17 cellular contexts compared by ENCODE assay signal in genomic region chrX:72080800-72081199, GRCh38.
"Had no signal": no experiment of that assay in that cellular context is flagged by ENCODE, and none has a peak within 500 bp of the region (broad histone marks: within the 10 kb centered on the region; RNA-seq: fewer than 3 reads in every experiment).

No MANE protein-coding gene starts in this region.

- H3K4me1 ChIP-seq: body of pancreas, esophagus squamous epithelium, pancreas, transverse colon had no signal

- H3K9me3 ChIP-seq: body of pancreas, esophagus squamous epithelium, pancreas, transverse colon had no signal

- H3K27me3 Mint-ChIP-seq: activated naive CD4-positive, alpha-beta T cell treated with anti-CD3 and anti-CD28 coated beads, Interleukin-2, amount 50 U/mL, for 24 hours had no signal

- H3K36me3 ChIP-seq: esophagus squamous epithelium, pancreas, transverse colon had no signal

- H3K27ac Mint-ChIP-seq: activated naive CD4-positive, alpha-beta T cell treated with anti-CD3 and anti-CD28 coated beads, Interleukin-2, amount 50 U/mL, for 24 hours; stimulated activated effector memory CD8-positive, alpha-beta T cell treated with anti-CD3 and anti-CD28 coated beads, Interleukin-12 subunit alpha, Interleukin-12 subunit beta, amount 100 ng/mL, for 72 hours; T-helper 1 cell treated with Interleukin-12 subunit alpha and Interleukin-12 subunit beta and Interleukin-4 antibody, amounts not matched to agents 30 μg/mL and 1 μg/mL, for 36 hours had no signal

- DNase-seq: activated CD4-positive, alpha-beta T cell treated with anti-CD3 and anti-CD28 coated beads, Interleukin-2, amount 50 U/mL, for 4 hours; activated CD4-positive, CD25-positive, alpha-beta regulatory T cell treated with anti-CD3 and anti-CD28 coated beads, Interleukin-2, amount 50 U/mL, for 72 hours; activated effector memory CD4-positive, alpha-beta T cell treated with Interleukin-2 at 50 U/mL for 16 hours; activated T-cell treated with anti-CD3 and anti-CD28 coated beads, Interleukin-2, amount 50 U/mL, for 1 hour; body of pancreas; cerebellar nuclear complex; esophagus squamous epithelium; foreskin fibroblast; mesenchymal stem cell; pancreas; retina; transverse colon had no signal

- H3K27me3 ChIP-seq: body of pancreas, esophagus squamous epithelium, transverse colon had no signal

- H3K4me3 ChIP-seq: body of pancreas, pancreas, smooth muscle cell, transverse colon had no signal

- H3K27ac ChIP-seq: body of pancreas, pancreas, transverse colon had no signal

- H3K4me3 Mint-ChIP-seq: activated naive CD4-positive, alpha-beta T cell treated with anti-CD3 and anti-CD28 coated beads, Interleukin-2, amount 50 U/mL, for 24 hours; stimulated activated effector memory CD8-positive, alpha-beta T cell treated with anti-CD3 and anti-CD28 coated beads, Interleukin-12 subunit alpha, Interleukin-12 subunit beta, amount 100 ng/mL, for 72 hours; T-helper 1 cell treated with Interleukin-12 subunit alpha and Interleukin-12 subunit beta and Interleukin-4 antibody, amounts not matched to agents 30 μg/mL and 1 μg/mL, for 36 hours had no signal

- H3K9me3 Mint-ChIP-seq: activated naive CD4-positive, alpha-beta T cell treated with anti-CD3 and anti-CD28 coated beads, Interleukin-2, amount 50 U/mL, for 24 hours; stimulated activated effector memory CD8-positive, alpha-beta T cell treated with anti-CD3 and anti-CD28 coated beads, Interleukin-12 subunit alpha, Interleukin-12 subunit beta, amount 100 ng/mL, for 72 hours; T-helper 1 cell treated with Interleukin-12 subunit alpha and Interleukin-12 subunit beta and Interleukin-4 antibody, amounts not matched to agents 30 μg/mL and 1 μg/mL, for 36 hours had no signal

- H3K36me3 Mint-ChIP-seq: activated naive CD4-positive, alpha-beta T cell treated with anti-CD3 and anti-CD28 coated beads, Interleukin-2, amount 50 U/mL, for 24 hours; stimulated activated effector memory CD8-positive, alpha-beta T cell treated with anti-CD3 and anti-CD28 coated beads, Interleukin-12 subunit alpha, Interleukin-12 subunit beta, amount 100 ng/mL, for 72 hours had no signal

- ATAC-seq: body of pancreas; left lobe of liver; pancreas; stimulated activated effector memory CD8-positive, alpha-beta T cell treated with anti-CD3 and anti-CD28 coated beads, Interleukin-12 subunit alpha, Interleukin-12 subunit beta, amount 100 ng/mL, for 72 hours had no signal
